Comparison of ENCODE assay signal across 8 cellular contexts in genomic region chr3:169966086-169966950, GRCh38. TPM values are rescaled to one million over a fixed set of nuclear protein-coding genes. Genes with fewer than 3 reads are reported as not detected.
A peak's percentile ranks its signal among the peaks of the same experiment; 100 is the strongest.
DNase-seq lines count a peak whose midpoint lies in the region; ATAC-seq and TF ChIP-seq lines count a peak whose summit lies in the region.

SEC62 (plus strand) TSS chr3:169966807; CDS start chr3:169966823, 16 bp downstream.

- TF ChIP-seq CTCF in PC-9 (conservative IDR thresholded peaks at IDR 0.05): peak; percentile 37; the same call in 1 of the 2 replicates

- peak; percentile 66 for DNase-seq in DMS53 treated with DMSO at 0.1 percent for 48 hours (lab: John Stamatoyannopoulos, UW; ENCODE audit: unreplicated experiment)
- peak; percentile 94 for DNase-seq in KBM-7
- peak; percentile 81 to 96 for DNase-seq in PC-9
- DNase-seq in activated T-cell treated with anti-CD3 and anti-CD28 coated beads, Interleukin-2, amount 50 U/mL, for 24 hours: peak; percentile 98
- peak; percentile 90 to 91 for DNase-seq in stimulated activated CD8-positive, alpha-beta memory T cell treated with anti-CD3 and anti-CD28 coated beads, Interleukin-7, amount 100 ng/mL, for 4 hours (ENCODE audit: low read depth in 2 of 2)

- peaks cover 59% of the 10 kb centered on the region for H3K4me1 Mint-ChIP-seq in activated T-cell treated with anti-CD3 and anti-CD28 coated beads, Interleukin-2, amount 50 U/mL, for 24 hours (ENCODE audit: low read depth)

- H3K4me3 Mint-ChIP-seq in activated T-cell treated with anti-CD3 and anti-CD28 coated beads, Interleukin-2, amount 50 U/mL, for 24 hours: peak within 1 kb of the TSS; percentile 94

- POLR2A ChIA-PET in PC-9 (lab: Charles Lee; ENCODE audit: unreplicated experiment): interaction anchor here (0.6 to 0.9 kb wide), 3 partner anchors 83 to 1033 kb away, joined by 3 to 6 read pairs (median 4); partner anchors contain the start of genes LRRC34 and LRRIQ4

- intact Hi-C loops in PC-9 (cut with micrococcal nuclease; ENCODE audit: unreplicated experiment): loop anchor here (1.0 to 5.0 kb wide), 6 partner anchors 81 to 924 kb away; partner anchors contain the start of gene MYNN

- no peaks in the 10 kb centered on the region for H3K9me2 ChIP-seq in PC-9 (ENCODE audit: insufficient read depth)

- H3K36me3 Mint-ChIP-seq in activated T-cell treated with anti-CD3 and anti-CD28 coated beads, Interleukin-2, amount 50 U/mL, for 24 hours (ENCODE audit: low read depth): peaks cover 38% of the 10 kb centered on the region

- no peaks in the 10 kb centered on the region for H3K9me3 Mint-ChIP-seq in activated T-cell treated with anti-CD3 and anti-CD28 coated beads, Interleukin-2, amount 50 U/mL, for 24 hours

- no peaks in the 10 kb centered on the region for H3K27me3 ChIP-seq in PC-9 (ENCODE audit: insufficient read depth, low read depth)
- H3K27me3 ChIP-seq in muscle layer of duodenum (ENCODE audit: low read depth, low read length): no peaks in the 10 kb centered on the region

- CTCF ChIA-PET in PC-9 (lab: Charles Lee): interaction anchor here (0.6 kb wide), 1 partner anchor 68 kb away, joined by 4 read pairs; no protein-coding TSS in a partner anchor

- peak within 1 kb of the TSS; percentile 85 for H3K4me2 ChIP-seq in PC-9

- peak within 1 kb of the TSS; percentile 96 for H2AFZ ChIP-seq in PC-9

- H3K27ac ChIP-seq in PC-9 (peak within 1 kb of the TSS; percentile 54), muscle layer of duodenum (ENCODE audit: low read length) (peak within 1 kb of the TSS; percentile 94)

- peaks cover 49% of the 10 kb centered on the region for H3K79me2 ChIP-seq in PC-9 (ENCODE audit: low read depth)

- H3F3A ChIP-seq in PC-9 (ENCODE audit: insufficient read depth, low read depth): peaks cover 3% of the 10 kb centered on the region; the same call in 1 of the 2 replicates

- H3K4me1 ChIP-seq in PC-9 (replicated peaks; ENCODE audit: insufficient read depth): peaks cover 25% of the 10 kb centered on the region
- peaks cover 18 to 31% of the 10 kb centered on the region in 2 donors for H3K4me1 ChIP-seq in muscle layer of duodenum (ENCODE audit: control insufficient read depth in 1 of 2, insufficient read depth in 2 of 2, low read length in 2 of 2)

- 0 out of 2 replicates have a peak, but pooled peaks cover 4% of the 10 kb centered on the region for H3K9me3 ChIP-seq in PC-9 (ENCODE audit: insufficient read depth, low read depth)
- H3K9me3 ChIP-seq in muscle layer of duodenum (ENCODE audit: control insufficient read depth in 1 of 2, low read length in 2 of 2): no peaks in the 10 kb centered on the region

- H3K27ac Mint-ChIP-seq in activated T-cell treated with anti-CD3 and anti-CD28 coated beads, Interleukin-2, amount 50 U/mL, for 24 hours: peak within 1 kb of the TSS; percentile 98

- ATAC-seq in GM21717 (IDR thresholded peaks at IDR 0.05; ENCODE audit: unreplicated experiment): peak; percentile 87
- peak; percentile 96 for ATAC-seq in esophagus mucosa

- in situ Hi-C loops in KBM-7 (cut with MboI; ENCODE audit: low pct_unique_long_range_greater_than_20kb, low sequenced_read_pairs): no loop called here

- H3K27me3 Mint-ChIP-seq in activated T-cell treated with anti-CD3 and anti-CD28 coated beads, Interleukin-2, amount 50 U/mL, for 24 hours: no peaks in the 10 kb centered on the region

- H3K4me3 ChIP-seq in PC-9 (peak within 1 kb of the TSS; percentile 63), muscle layer of duodenum (ENCODE audit: low read depth in 1 of 2, low read length in 2 of 2) (peak within 1 kb of the TSS; percentile 87 to 92)

- H3K36me3 ChIP-seq in PC-9 (ENCODE audit: low read depth): peaks cover 26% of the 10 kb centered on the region
- peaks cover 0 to 4% of the 10 kb centered on the region in 2 donors for H3K36me3 ChIP-seq in muscle layer of duodenum (ENCODE audit: control insufficient read depth in 1 of 2, insufficient read depth in 2 of 2, low read length in 2 of 2)

- BruUV-seq in PC-9 (replicated peaks; lab: Mats Ljungman, UMichigan): TSS peak; percentile 73

- H4K20me1 ChIP-seq in PC-9 (ENCODE audit: insufficient read depth): peaks cover 39% of the 10 kb centered on the region

RNA-seq across cellular contexts. Expression of gene SEC62, which starts in this region (rescaled TPM):
- total RNA-seq in PC-9 (2021): 61.8 and 99.6 TPM in 2 replicates
- 37.0 TPM for total RNA-seq in esophagus mucosa

Comparison
In these comparisons a context has a peak if more than half of its experiments do, and no peak if none do; other contexts are left out.
1. Peak in every context shown above with its lines: DNase-seq, ATAC-seq, H3K4me3 ChIP-seq and H3K27ac ChIP-seq.